1 cellular context compared by ENCODE assay signal in the genomic region with DNA sequence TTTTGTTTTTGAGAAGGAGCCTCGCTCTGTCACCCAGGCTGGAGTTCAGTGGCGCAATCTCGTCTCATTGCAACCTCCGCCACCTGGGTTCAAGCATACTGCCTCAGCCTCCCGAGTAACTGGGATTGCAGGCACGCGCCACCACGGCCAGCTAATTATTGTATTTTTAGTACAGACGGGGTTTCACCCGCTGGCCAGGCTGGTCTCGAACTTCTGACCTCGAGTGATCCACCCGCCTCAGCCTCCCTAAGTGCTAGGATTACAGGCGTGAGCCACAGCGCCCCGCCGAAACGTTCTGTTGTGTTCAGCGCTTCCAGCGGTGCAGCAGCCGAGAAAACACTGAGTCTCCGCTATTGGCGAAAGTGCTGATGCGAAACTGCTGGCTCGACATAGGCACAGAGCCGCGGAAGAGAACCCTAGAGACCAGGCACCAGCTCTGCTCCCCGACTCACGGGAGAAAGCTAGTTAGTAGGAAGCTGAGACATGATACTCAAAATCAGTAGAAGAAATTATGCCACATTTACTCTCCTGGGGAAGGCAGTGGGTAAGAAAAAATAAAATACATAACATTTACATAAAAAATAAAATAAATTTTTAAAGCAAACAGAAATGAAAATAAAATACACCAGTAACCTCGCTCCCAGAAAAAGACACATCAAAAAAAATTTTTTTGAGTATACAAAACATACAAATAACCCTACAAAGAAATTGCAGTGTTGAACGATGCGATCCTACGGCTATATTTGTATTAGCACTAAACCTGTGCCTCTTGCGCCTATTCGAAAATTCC.
TF ChIP-seq lines count a peak whose summit lies in the region.

No MANE protein-coding gene starts in this region.

TF ChIP-seq in HEK293, 187 proteins besides CTCF, POLR2A, EP300 and RAD21 (continued from another document and continues in another):
- TF ChIP-seq, protein P1, sequence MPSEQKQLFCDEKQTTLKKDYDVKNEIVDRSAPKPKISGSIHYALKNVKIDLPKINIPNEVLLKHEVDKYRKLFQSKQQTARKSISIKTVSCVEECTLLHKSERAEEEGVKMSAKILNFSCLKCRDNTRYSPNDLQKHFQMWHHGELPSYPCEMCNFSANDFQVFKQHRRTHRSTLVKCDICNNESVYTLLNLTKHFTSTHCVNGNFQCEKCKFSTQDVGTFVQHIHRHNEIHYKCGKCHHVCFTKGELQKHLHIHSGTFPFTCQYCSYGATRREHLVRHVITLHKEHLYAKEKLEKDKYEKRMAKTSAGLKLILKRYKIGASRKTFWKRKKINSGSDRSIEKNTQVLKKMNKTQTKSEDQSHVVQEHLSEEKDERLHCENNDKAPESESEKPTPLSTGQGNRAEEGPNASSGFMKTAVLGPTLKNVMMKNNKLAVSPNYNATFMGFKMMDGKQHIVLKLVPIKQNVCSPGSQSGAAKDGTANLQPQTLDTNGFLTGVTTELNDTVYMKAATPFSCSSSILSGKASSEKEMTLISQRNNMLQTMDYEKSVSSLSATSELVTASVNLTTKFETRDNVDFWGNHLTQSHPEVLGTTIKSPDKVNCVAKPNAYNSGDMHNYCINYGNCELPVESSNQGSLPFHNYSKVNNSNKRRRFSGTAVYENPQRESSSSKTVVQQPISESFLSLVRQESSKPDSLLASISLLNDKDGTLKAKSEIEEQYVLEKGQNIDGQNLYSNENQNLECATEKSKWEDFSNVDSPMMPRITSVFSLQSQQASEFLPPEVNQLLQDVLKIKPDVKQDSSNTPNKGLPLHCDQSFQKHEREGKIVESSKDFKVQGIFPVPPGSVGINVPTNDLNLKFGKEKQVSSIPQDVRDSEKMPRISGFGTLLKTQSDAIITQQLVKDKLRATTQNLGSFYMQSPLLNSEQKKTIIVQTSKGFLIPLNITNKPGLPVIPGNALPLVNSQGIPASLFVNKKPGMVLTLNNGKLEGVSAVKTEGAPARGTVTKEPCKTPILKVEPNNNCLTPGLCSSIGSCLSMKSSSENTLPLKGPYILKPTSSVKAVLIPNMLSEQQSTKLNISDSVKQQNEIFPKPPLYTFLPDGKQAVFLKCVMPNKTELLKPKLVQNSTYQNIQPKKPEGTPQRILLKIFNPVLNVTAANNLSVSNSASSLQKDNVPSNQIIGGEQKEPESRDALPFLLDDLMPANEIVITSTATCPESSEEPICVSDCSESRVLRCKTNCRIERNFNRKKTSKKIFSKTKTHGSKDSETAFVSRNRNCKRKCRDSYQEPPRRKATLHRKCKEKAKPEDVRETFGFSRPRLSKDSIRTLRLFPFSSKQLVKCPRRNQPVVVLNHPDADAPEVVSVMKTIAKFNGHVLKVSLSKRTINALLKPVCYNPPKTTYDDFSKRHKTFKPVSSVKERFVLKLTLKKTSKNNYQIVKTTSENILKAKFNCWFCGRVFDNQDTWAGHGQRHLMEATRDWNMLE (tag by site-specific recombination; conservative IDR thresholded peaks at IDR 0.05; ENCODE audit: low read depth): no peak
- TF ChIP-seq ZBTB7A (tag by site-specific recombination; IDR thresholded peaks at IDR 0.05; ENCODE audit: low read depth) (0 out of 2 replicates have a peak, but pooled peaks have one; percentile 57), ZNF350 (tag by site-specific recombination; IDR thresholded peaks at IDR 0.05) (no peak), ZNF280C (tag by site-specific recombination; IDR thresholded peaks at IDR 0.05) (no peak), ZNF114 (tag by site-specific recombination; IDR thresholded peaks at IDR 0.05) (no peak), ZNF239 (tag by site-specific recombination; IDR thresholded peaks at IDR 0.05) (no peak), ZNF302 (tag by site-specific recombination; IDR thresholded peaks at IDR 0.05; ENCODE audit: low read depth) (no peak), GLIS2 (tag by site-specific recombination; IDR thresholded peaks at IDR 0.05) (no peak), ZNF266 (tag by site-specific recombination; IDR thresholded peaks at IDR 0.05; ENCODE audit: low read depth) (no peak), ZSCAN23 (tag by site-specific recombination; IDR thresholded peaks at IDR 0.05) (0 out of 2 replicates have a peak, but pooled peaks have one; percentile 39), ZNF571 (tag by site-specific recombination; IDR thresholded peaks at IDR 0.05) (no peak), ZNF776 (tag by site-specific recombination; IDR thresholded peaks at IDR 0.05; ENCODE audit: borderline replicate concordance) (no peak), ZNF311 (tag by site-specific recombination; IDR thresholded peaks at IDR 0.05; ENCODE audit: borderline replicate concordance) (no peak), YY2 (tag by site-specific recombination; IDR thresholded peaks at IDR 0.05) (no peak), ZFP41 (tag by site-specific recombination; IDR thresholded peaks at IDR 0.05; ENCODE audit: borderline replicate concordance) (no peak), ZSCAN16 (tag by site-specific recombination; IDR thresholded peaks at IDR 0.05) (no peak), ZNF184 (tag by site-specific recombination; IDR thresholded peaks at IDR 0.05) (no peak), ZNF558 (tag by site-specific recombination; IDR thresholded peaks at IDR 0.05) (peak; percentile 39; the same call in 1 of the 2 replicates), ZNF155 (tag by site-specific recombination; IDR thresholded peaks at IDR 0.05) (no peak), ZXDB (tag by site-specific recombination; IDR thresholded peaks at IDR 0.05) (peak; percentile 79), IKZF3 (tag by site-specific recombination; IDR thresholded peaks at IDR 0.05) (no peak), ZNF324 (tag by site-specific recombination; IDR thresholded peaks at IDR 0.05) (peak; percentile 89), ZNF341 (tag by site-specific recombination; IDR thresholded peaks at IDR 0.05; ENCODE audit: low read depth) (peak; percentile 47; the same call in 1 of the 2 replicates), ZNF248 (tag by site-specific recombination; IDR thresholded peaks at IDR 0.05) (no peak), KLF9 (tag by site-specific recombination; IDR thresholded peaks at IDR 0.05; ENCODE audit: low read depth) (peak; percentile 31; the same call in 1 of the 2 replicates), KLF17 (tag by site-specific recombination; IDR thresholded peaks at IDR 0.05) (no peak), ZNF169 (tag by site-specific recombination; IDR thresholded peaks at IDR 0.05) (no peak), ZBTB48 (tag by site-specific recombination; IDR thresholded peaks at IDR 0.05) (peak; percentile 95)
- TF ChIP-seq, protein P2, sequence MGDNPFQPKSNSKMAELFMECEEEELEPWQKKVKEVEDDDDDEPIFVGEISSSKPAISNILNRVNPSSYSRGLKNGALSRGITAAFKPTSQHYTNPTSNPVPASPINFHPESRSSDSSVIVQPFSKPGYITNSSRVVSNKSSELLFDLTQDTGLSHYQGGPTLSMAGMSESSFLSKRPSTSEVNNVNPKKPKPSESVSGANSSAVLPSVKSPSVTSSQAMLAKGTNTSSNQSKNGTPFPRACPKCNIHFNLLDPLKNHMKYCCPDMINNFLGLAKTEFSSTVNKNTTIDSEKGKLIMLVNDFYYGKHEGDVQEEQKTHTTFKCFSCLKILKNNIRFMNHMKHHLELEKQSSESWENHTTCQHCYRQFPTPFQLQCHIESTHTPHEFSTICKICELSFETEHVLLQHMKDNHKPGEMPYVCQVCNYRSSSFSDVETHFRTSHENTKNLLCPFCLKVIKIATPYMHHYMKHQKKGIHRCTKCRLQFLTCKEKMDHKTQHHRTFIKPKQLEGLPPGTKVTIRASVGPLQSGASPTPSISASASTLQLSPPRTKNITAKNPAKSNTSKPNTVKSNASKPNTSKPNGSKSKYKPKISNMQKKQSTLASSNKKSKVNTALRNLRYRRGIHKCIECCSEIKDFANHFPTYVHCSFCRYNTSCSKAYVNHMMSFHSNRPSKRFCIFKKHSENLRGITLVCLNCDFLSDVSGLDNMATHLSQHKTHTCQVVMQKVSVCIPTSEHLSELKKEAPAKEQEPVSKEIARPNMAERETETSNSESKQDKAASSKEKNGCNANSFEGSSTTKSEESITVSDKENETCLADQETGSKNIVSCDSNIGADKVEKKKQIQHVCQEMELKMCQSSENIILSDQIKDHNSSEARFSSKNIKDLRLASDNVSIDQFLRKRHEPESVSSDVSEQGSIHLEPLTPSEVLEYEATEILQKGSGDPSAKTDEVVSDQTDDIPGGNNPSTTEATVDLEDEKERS (tag by site-specific recombination; IDR thresholded peaks at IDR 0.05): peak; percentile 77; the same call in 1 of the 2 replicates
- TF ChIP-seq, protein P3, sequence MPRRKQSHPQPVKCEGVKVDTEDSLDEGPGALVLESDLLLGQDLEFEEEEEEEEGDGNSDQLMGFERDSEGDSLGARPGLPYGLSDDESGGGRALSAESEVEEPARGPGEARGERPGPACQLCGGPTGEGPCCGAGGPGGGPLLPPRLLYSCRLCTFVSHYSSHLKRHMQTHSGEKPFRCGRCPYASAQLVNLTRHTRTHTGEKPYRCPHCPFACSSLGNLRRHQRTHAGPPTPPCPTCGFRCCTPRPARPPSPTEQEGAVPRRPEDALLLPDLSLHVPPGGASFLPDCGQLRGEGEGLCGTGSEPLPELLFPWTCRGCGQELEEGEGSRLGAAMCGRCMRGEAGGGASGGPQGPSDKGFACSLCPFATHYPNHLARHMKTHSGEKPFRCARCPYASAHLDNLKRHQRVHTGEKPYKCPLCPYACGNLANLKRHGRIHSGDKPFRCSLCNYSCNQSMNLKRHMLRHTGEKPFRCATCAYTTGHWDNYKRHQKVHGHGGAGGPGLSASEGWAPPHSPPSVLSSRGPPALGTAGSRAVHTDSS (tag by site-specific recombination; IDR thresholded peaks at IDR 0.05): no peak
- TF ChIP-seq, protein P4, sequence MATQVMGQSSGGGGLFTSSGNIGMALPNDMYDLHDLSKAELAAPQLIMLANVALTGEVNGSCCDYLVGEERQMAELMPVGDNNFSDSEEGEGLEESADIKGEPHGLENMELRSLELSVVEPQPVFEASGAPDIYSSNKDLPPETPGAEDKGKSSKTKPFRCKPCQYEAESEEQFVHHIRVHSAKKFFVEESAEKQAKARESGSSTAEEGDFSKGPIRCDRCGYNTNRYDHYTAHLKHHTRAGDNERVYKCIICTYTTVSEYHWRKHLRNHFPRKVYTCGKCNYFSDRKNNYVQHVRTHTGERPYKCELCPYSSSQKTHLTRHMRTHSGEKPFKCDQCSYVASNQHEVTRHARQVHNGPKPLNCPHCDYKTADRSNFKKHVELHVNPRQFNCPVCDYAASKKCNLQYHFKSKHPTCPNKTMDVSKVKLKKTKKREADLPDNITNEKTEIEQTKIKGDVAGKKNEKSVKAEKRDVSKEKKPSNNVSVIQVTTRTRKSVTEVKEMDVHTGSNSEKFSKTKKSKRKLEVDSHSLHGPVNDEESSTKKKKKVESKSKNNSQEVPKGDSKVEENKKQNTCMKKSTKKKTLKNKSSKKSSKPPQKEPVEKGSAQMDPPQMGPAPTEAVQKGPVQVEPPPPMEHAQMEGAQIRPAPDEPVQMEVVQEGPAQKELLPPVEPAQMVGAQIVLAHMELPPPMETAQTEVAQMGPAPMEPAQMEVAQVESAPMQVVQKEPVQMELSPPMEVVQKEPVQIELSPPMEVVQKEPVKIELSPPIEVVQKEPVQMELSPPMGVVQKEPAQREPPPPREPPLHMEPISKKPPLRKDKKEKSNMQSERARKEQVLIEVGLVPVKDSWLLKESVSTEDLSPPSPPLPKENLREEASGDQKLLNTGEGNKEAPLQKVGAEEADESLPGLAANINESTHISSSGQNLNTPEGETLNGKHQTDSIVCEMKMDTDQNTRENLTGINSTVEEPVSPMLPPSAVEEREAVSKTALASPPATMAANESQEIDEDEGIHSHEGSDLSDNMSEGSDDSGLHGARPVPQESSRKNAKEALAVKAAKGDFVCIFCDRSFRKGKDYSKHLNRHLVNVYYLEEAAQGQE (tag by site-specific recombination; IDR thresholded peaks at IDR 0.05): no peak
- TF ChIP-seq, protein P5, sequence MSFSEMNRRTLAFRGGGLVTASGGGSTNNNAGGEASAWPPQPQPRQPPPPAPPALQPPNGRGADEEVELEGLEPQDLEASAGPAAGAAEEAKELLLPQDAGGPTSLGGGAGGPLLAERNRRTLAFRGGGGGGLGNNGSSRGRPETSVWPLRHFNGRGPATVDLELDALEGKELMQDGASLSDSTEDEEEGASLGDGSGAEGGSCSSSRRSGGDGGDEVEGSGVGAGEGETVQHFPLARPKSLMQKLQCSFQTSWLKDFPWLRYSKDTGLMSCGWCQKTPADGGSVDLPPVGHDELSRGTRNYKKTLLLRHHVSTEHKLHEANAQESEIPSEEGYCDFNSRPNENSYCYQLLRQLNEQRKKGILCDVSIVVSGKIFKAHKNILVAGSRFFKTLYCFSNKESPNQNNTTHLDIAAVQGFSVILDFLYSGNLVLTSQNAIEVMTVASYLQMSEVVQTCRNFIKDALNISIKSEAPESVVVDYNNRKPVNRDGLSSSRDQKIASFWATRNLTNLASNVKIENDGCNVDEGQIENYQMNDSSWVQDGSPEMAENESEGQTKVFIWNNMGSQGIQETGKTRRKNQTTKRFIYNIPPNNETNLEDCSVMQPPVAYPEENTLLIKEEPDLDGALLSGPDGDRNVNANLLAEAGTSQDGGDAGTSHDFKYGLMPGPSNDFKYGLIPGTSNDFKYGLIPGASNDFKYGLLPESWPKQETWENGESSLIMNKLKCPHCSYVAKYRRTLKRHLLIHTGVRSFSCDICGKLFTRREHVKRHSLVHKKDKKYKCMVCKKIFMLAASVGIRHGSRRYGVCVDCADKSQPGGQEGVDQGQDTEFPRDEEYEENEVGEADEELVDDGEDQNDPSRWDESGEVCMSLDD (tag by site-specific recombination; IDR thresholded peaks at IDR 0.05): peak; percentile 81; the same call in 1 of the 2 replicates
- TF ChIP-seq, protein P6, sequence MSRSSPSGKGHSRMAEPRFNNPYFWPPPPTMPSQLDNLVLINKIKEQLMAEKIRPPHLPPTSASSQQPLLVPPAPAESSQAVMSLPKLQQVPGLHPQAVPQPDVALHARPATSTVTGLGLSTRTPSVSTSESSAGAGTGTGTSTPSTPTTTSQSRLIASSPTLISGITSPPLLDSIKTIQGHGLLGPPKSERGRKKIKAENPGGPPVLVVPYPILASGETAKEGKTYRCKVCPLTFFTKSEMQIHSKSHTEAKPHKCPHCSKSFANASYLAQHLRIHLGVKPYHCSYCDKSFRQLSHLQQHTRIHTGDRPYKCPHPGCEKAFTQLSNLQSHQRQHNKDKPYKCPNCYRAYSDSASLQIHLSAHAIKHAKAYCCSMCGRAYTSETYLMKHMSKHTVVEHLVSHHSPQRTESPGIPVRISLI (tag by site-specific recombination; IDR thresholded peaks at IDR 0.05): no peak
